In the genomic region with DNA sequence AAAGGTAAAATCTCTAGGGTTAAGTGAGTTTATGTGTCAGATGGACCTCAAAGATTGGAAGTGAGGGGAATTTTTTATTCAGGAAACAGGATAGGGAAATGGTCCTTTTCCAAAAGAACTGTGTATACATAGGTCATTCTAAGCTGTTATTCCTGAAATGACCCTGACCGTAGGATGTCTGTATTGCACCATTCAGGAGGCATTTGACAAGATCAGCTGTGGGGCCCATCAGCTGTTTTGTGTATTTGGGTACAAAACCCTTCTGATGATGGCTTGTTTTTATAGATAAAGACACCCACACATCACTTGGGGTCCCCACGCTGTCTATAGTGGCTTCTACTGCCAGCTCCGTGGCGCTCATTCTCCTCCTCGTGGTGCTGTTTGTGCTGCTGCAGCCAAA, we compare ENCODE assay signal across 19 cellular contexts.
A peak's percentile ranks its signal among the peaks of the same experiment; 100 is the strongest.
DNase-seq lines count a peak whose midpoint lies in the region; ATAC-seq and TF ChIP-seq lines count a peak whose summit lies in the region.
"Had no signal": no experiment of that assay in that cellular context is flagged by ENCODE, and none has a peak within 500 bp of the region (broad histone marks: within the 10 kb centered on the region; RNA-seq: fewer than 3 reads in every experiment).

No MANE protein-coding gene starts in this region.

- DNase-seq in activated CD4-positive, alpha-beta T cell treated with anti-CD3 and anti-CD28 coated beads, Interleukin-2, amount 10 ng/mL, durations not matched to agents 24 days and 14 days, result no peak
- DNase-seq in activated CD4-positive, alpha-beta T cell treated with anti-CD3 and anti-CD28 coated beads, Interleukin-2, amount 50 U/mL, for 1 hour, result no peak
- no peak for DNase-seq in stimulated activated naive CD8-positive, alpha-beta T cell treated with anti-CD3 and anti-CD28 coated beads, Interleukin-15, Interleukin-2, amounts not matched to agents 100 U/mL and 50 U/mL, for 24 hours
- DNase-seq in immature natural killer cell, result no peak
- DNase-seq in upper lobe of left lung, result no peak
- DNase-seq in WTC11 (ENCODE audit: low spot score), result no peak
- no peak for DNase-seq in substantia nigra (lab: John Stamatoyannopoulos, UW)
- DNase-seq: CD8-positive, alpha-beta T cell; DMS79 treated with DMSO at 0.1 percent for 48 hours; GDM1; KBM-7; MG63; NCI-H1092 treated with DMSO at 0.1 percent for 48 hours; NCI-H1694 treated with DMSO at 0.1 percent for 48 hours; PC-9 had no signal

- no peak overlapping the region for H3K4me3 Mint-ChIP-seq in activated CD4-positive, alpha-beta T cell treated with anti-CD3 and anti-CD28 coated beads, Interleukin-2, amount 10 ng/mL, durations not matched to agents 24 days and 14 days
- H3K4me3 Mint-ChIP-seq in stimulated activated naive CD8-positive, alpha-beta T cell treated with anti-CD3 and anti-CD28 coated beads, Interleukin-15, Interleukin-2, amounts not matched to agents 100 ng/mL and 50 ng/mL, for 24 hours, result no peak overlapping the region
- H3K4me3 Mint-ChIP-seq in immature natural killer cell (no peak overlapping the region), WTC11 (no peak overlapping the region)
- H3K4me3 Mint-ChIP-seq: CD8-positive, alpha-beta T cell; GM23338 had no signal

- no peaks in the 10 kb centered on the region for H3K9me3 ChIP-seq in upper lobe of left lung
- H3K9me3 ChIP-seq: A549, MG63 had no signal

- TF ChIP-seq CTCF in upper lobe of left lung (IDR thresholded peaks at IDR 0.05) (no peak), WTC11 (IDR thresholded peaks at IDR 0.05) (no peak)

- H3K27ac ChIP-seq in upper lobe of left lung (peak overlapping the region in 3 of 4 donors; percentile 3 to 51 (median 33)), substantia nigra (ENCODE audit: low read depth, low read length, poor library complexity, severe bottlenecking) (no peak overlapping the region)
- H3K27ac ChIP-seq: A549, HL-60, PC-9 had no signal

- H3K9me3 Mint-ChIP-seq in activated CD4-positive, alpha-beta T cell treated with anti-CD3 and anti-CD28 coated beads, Interleukin-2, amount 10 ng/mL, durations not matched to agents 24 days and 14 days, result no peaks in the 10 kb centered on the region
- H3K9me3 Mint-ChIP-seq in stimulated activated naive CD8-positive, alpha-beta T cell treated with anti-CD3 and anti-CD28 coated beads, Interleukin-15, Interleukin-2, amounts not matched to agents 100 ng/mL and 50 ng/mL, for 24 hours, result no peaks in the 10 kb centered on the region
- H3K9me3 Mint-ChIP-seq in immature natural killer cell (no peaks in the 10 kb centered on the region), WTC11 (no peaks in the 10 kb centered on the region)
- H3K9me3 Mint-ChIP-seq: CD8-positive, alpha-beta T cell; GM23338 had no signal

- H3K4me1 ChIP-seq in upper lobe of left lung, result peaks cover 47 to 64% (median 53%) of the 10 kb centered on the region in 4 donors
- H3K4me1 ChIP-seq: A549 had no signal

- intact Hi-C loops in activated CD4-positive, alpha-beta T cell treated with anti-CD3 and anti-CD28 coated beads, Interleukin-2, amount 10 ng/mL, durations not matched to agents 24 days and 14 days (cut with micrococcal nuclease), result no loop called here

- peaks cover 5 to 61% (median 28%) of the 10 kb centered on the region in 4 donors for H3K36me3 ChIP-seq in upper lobe of left lung
- H3K36me3 ChIP-seq: MG63 had no signal

- no peak for ATAC-seq in stimulated activated naive CD8-positive, alpha-beta T cell treated with anti-CD3 and anti-CD28 coated beads, Interleukin-15, Interleukin-2, amounts not matched to agents 100 U/mL and 50 U/mL, for 24 hours
- no peak for ATAC-seq in upper lobe of left lung (ENCODE audit: low FRiP score in 2 of 2)
- no peak for ATAC-seq in WTC11
- ATAC-seq: A549; CD8-positive, alpha-beta T cell; GM23338 had no signal

- no peak for TF ChIP-seq EP300 in upper lobe of left lung (IDR thresholded peaks at IDR 0.05)

- CTCF ChIA-PET in WTC11 (lab: Charles Lee), result interaction anchor here (0.6 kb wide), 1 partner anchor 130 kb away, joined by 3 read pairs; no protein-coding TSS in a partner anchor

- H3K27me3 Mint-ChIP-seq in activated CD4-positive, alpha-beta T cell treated with anti-CD3 and anti-CD28 coated beads, Interleukin-2, amount 10 ng/mL, durations not matched to agents 24 days and 14 days, result no peaks in the 10 kb centered on the region
- no peaks in the 10 kb centered on the region for H3K27me3 Mint-ChIP-seq in stimulated activated naive CD8-positive, alpha-beta T cell treated with anti-CD3 and anti-CD28 coated beads, Interleukin-15, Interleukin-2, amounts not matched to agents 100 ng/mL and 50 ng/mL, for 24 hours
- peaks cover 0 to 3% (median 0%) of the 10 kb centered on the region in 3 donors for H3K27me3 Mint-ChIP-seq in immature natural killer cell (ENCODE audit: low read depth in 3 of 3)
- H3K27me3 Mint-ChIP-seq in WTC11 (ENCODE audit: low read depth), result no peaks in the 10 kb centered on the region

- H3K4me3 ChIP-seq in upper lobe of left lung, result no peak overlapping the region
- H3K4me3 ChIP-seq: A549, GM23338, MG63, PC-9 had no signal

- no peaks in the 10 kb centered on the region for H3K27me3 ChIP-seq in upper lobe of left lung
- H3K27me3 ChIP-seq: MG63 had no signal

- H3K27ac Mint-ChIP-seq in activated CD4-positive, alpha-beta T cell treated with anti-CD3 and anti-CD28 coated beads, Interleukin-2, amount 10 ng/mL, durations not matched to agents 24 days and 14 days, result peak overlapping the region; percentile 62
- peak overlapping the region; percentile 11 for H3K27ac Mint-ChIP-seq in stimulated activated naive CD8-positive, alpha-beta T cell treated with anti-CD3 and anti-CD28 coated beads, Interleukin-15, Interleukin-2, amounts not matched to agents 100 ng/mL and 50 ng/mL, for 24 hours
- H3K27ac Mint-ChIP-seq in immature natural killer cell (peak overlapping the region in 4 of 6 donors; percentile 20 to 80 (median 71)), WTC11 (no peak overlapping the region)
- H3K27ac Mint-ChIP-seq: CD8-positive, alpha-beta T cell; GM23338 had no signal

- WGBS in upper lobe of left lung, 2 donors, result 86 to 88% methylated on average over 5 of the region's 5 CpGs

- H3K36me3 Mint-ChIP-seq in activated CD4-positive, alpha-beta T cell treated with anti-CD3 and anti-CD28 coated beads, Interleukin-2, amount 10 ng/mL, durations not matched to agents 24 days and 14 days (ENCODE audit: low read depth), result peaks cover 55% of the 10 kb centered on the region
- H3K36me3 Mint-ChIP-seq in stimulated activated naive CD8-positive, alpha-beta T cell treated with anti-CD3 and anti-CD28 coated beads, Interleukin-15, Interleukin-2, amounts not matched to agents 100 ng/mL and 50 ng/mL, for 24 hours (ENCODE audit: low read depth), result peaks cover 43% of the 10 kb centered on the region
- H3K36me3 Mint-ChIP-seq in immature natural killer cell (peaks cover 0 to 27% (median 7%) of the 10 kb centered on the region in 3 donors), WTC11 (no peaks in the 10 kb centered on the region)

- POLR2A ChIA-PET in WTC11 (lab: Charles Lee), result no interaction called here

- TF ChIP-seq POLR2A in upper lobe of left lung (IDR thresholded peaks at IDR 0.05), result no peak

- H3K4me1 Mint-ChIP-seq in activated CD4-positive, alpha-beta T cell treated with anti-CD3 and anti-CD28 coated beads, Interleukin-2, amount 10 ng/mL, durations not matched to agents 24 days and 14 days, result peaks cover 68% of the 10 kb centered on the region
- peaks cover 53% of the 10 kb centered on the region for H3K4me1 Mint-ChIP-seq in stimulated activated naive CD8-positive, alpha-beta T cell treated with anti-CD3 and anti-CD28 coated beads, Interleukin-15, Interleukin-2, amounts not matched to agents 100 ng/mL and 50 ng/mL, for 24 hours (ENCODE audit: low read depth)
- H3K4me1 Mint-ChIP-seq in immature natural killer cell, result peaks cover 56 to 68% of the 10 kb centered on the region in 2 donors
- H3K4me1 Mint-ChIP-seq in WTC11, result peaks cover 32% of the 10 kb centered on the region

TF ChIP-seq in WTC11, 78 proteins besides CTCF, POLR2A, EP300 and RAD21:
- TF ChIP-seq ETV6 (CRISPR knock-in tag; IDR thresholded peaks at IDR 0.05), result no peak
- no peak for TF ChIP-seq KAT7 (CRISPR knock-in tag; IDR thresholded peaks at IDR 0.05; ENCODE audit: borderline replicate concordance)
- TF ChIP-seq, protein P1, sequence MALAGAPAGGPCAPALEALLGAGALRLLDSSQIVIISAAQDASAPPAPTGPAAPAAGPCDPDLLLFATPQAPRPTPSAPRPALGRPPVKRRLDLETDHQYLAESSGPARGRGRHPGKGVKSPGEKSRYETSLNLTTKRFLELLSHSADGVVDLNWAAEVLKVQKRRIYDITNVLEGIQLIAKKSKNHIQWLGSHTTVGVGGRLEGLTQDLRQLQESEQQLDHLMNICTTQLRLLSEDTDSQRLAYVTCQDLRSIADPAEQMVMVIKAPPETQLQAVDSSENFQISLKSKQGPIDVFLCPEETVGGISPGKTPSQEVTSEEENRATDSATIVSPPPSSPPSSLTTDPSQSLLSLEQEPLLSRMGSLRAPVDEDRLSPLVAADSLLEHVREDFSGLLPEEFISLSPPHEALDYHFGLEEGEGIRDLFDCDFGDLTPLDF (CRISPR knock-in tag; IDR thresholded peaks at IDR 0.05), result no peak
- no peak for TF ChIP-seq IRF2 (CRISPR knock-in tag; IDR thresholded peaks at IDR 0.05; ENCODE audit: borderline replicate concordance, low read depth)
TF ChIP-seq in WTC11: peak in this region for 0.
